In the genomic region with DNA sequence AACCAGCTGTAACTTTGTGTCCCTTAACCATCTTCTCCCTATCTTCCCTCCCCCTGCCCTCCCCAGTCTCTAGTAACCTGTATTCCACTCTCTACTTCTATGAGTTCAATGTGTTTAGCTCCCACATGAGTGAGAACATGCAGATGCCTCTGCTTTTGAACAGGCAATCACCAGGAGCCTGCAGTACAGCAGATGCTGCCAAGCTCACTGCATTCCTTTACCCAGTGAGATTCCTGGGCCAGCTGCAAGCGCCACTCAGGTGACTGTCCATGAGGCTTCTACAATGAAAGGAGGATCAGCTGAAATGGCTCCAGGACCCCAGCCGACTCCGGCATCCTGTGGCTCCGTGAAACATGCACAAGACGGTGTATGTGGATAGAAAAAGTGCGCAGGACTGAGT, we compare ENCODE assay signal across 19 cellular contexts. TPM values are rescaled to one million over a fixed set of nuclear protein-coding genes. Genes with fewer than 3 reads are reported as not detected.
A peak's percentile ranks its signal among the peaks of the same experiment; 100 is the strongest.
DNase-seq lines count a peak whose midpoint lies in the region; ATAC-seq, FAIRE-seq and TF ChIP-seq lines count a peak whose summit lies in the region.
"Had no signal": no experiment of that assay in that cellular context is flagged by ENCODE, and none has a peak within 500 bp of the region (broad histone marks: within the 10 kb centered on the region; RNA-seq: fewer than 3 reads in every experiment).

No MANE protein-coding gene starts in this region.

- TF ChIP-seq CTCF in right lobe of liver (IDR thresholded peaks at IDR 0.05), result no peak
- TF ChIP-seq CTCF in HepG2 (CRISPR knock-in tag; IDR thresholded peaks at IDR 0.05), result no peak
- TF ChIP-seq CTCF in neural progenitor cell (IDR thresholded peaks at IDR 0.05), result no peak
- TF ChIP-seq CTCF in BE2C (IDR thresholded peaks at IDR 0.05; ENCODE audit: low read depth, low read length), result no peak

- H3K27ac ChIP-seq in right lobe of liver, result no peak overlapping the region
- H3K27ac ChIP-seq in HepG2 (ENCODE audit: extremely low read length, insufficient read depth, low read length), result no peak overlapping the region
- peak overlapping the region; percentile 49 for H3K27ac ChIP-seq in cingulate gyrus (ENCODE audit: low read depth, low read length)
- no peak overlapping the region for H3K27ac ChIP-seq in neural progenitor cell
- no peak overlapping the region for H3K27ac ChIP-seq in aorta (ENCODE audit: low read depth in 1 of 2, low read length in 2 of 2)
- H3K27ac ChIP-seq: A549 had no signal

- FAIRE-seq in HepG2 (lab: Jason Lieb, UNC), result no peak
- FAIRE-seq: A549, GM19239, H1, HTR-8/SVneo had no signal

- POLR2A ChIA-PET in HepG2 (lab: Yijun Ruan, JAX), result no interaction called here

- TF ChIP-seq EP300 in HepG2 (IDR thresholded peaks at IDR 0.05; ENCODE audit: low read depth in 2 of 2, low read length in 2 of 2) (no peak), HepG2 (CRISPR knock-in tag; IDR thresholded peaks at IDR 0.05; ENCODE audit: borderline replicate concordance) (no peak)

- TF ChIP-seq POLR2A in right lobe of liver (IDR thresholded peaks at IDR 0.05) (no peak), HepG2 (IDR thresholded peaks at IDR 0.05; ENCODE audit: insufficient read depth in 1 of 2, low read depth in 2 of 2, low read length in 2 of 2) (no peak)

- H3K27me3 Mint-ChIP-seq in neural progenitor cell (ENCODE audit: insufficient read depth, low read depth), result peaks cover 4% of the 10 kb centered on the region

- in situ Hi-C loops in HepG2 (cut with HindIII; ENCODE audit: extremely low pct_ligation_motif_present, low pct_unique_long_range_greater_than_20kb), result no loop called here

- H3K4me3 ChIP-seq in right lobe of liver (no peak overlapping the region), HepG2 (replicated peaks in 1 of 3; ENCODE audit: insufficient read depth in 1 of 3, low read depth in 2 of 3, low read length in 3 of 3) (no peak overlapping the region), neural progenitor cell (no peak overlapping the region), aorta (ENCODE audit: low read length in 2 of 2) (no peak overlapping the region), BE2C (ENCODE audit: low read depth, low read length) (no peak overlapping the region)
- H3K4me3 ChIP-seq: A549, HAP-1 had no signal

- no peak for TF ChIP-seq RAD21 in HepG2 (CRISPR knock-in tag; IDR thresholded peaks at IDR 0.05)

- intact Hi-C loops in right lobe of liver (cut with DNase I) (no loop called here), HepG2 (cut with micrococcal nuclease; ENCODE audit: unreplicated experiment) (no loop called here), aorta (cut with DNase I) (no loop called here)

- H3K9ac ChIP-seq in HepG2 (ENCODE audit: insufficient read depth, low read depth, low read length), result no peak overlapping the region
- H3K9ac ChIP-seq in neural progenitor cell, result no peak overlapping the region

- no peak overlapping the region for H3K4me2 ChIP-seq in HepG2 (ENCODE audit: low read depth, low read length)
- H3K4me2 ChIP-seq in neural progenitor cell, result no peak overlapping the region
- H3K4me2 ChIP-seq: A549 had no signal

- H3K79me2 ChIP-seq in HepG2 (ENCODE audit: insufficient read depth, low read length) (no peaks in the 10 kb centered on the region), neural progenitor cell (ENCODE audit: low read depth) (no peaks in the 10 kb centered on the region)

- H3K9me3 ChIP-seq in right lobe of liver (no peaks in the 10 kb centered on the region), HepG2 (ENCODE audit: low read length) (no peaks in the 10 kb centered on the region), neural progenitor cell (ENCODE audit: low read depth) (no peaks in the 10 kb centered on the region), aorta (ENCODE audit: control insufficient read depth, low read length) (peaks cover 3% of the 10 kb centered on the region), BE2C (no peaks in the 10 kb centered on the region)
- H3K9me3 ChIP-seq: A549, Caco-2, HAP-1 had no signal

- peaks cover 4% of the 10 kb centered on the region for H3F3A ChIP-seq in neural progenitor cell (ENCODE audit: low read depth)

- peak overlapping the region; percentile 33 for H3K27ac Mint-ChIP-seq in neural progenitor cell
- H3K27ac Mint-ChIP-seq: CD8-positive, alpha-beta memory T cell; HFFc6 had no signal

- peaks cover 5% of the 10 kb centered on the region; the same call in 1 of the 2 replicates for H4K20me1 ChIP-seq in HepG2 (ENCODE audit: insufficient read depth, low read length)
- peaks cover 8% of the 10 kb centered on the region for H4K20me1 ChIP-seq in neural progenitor cell (ENCODE audit: low read depth)

- H3K36me3 ChIP-seq in right lobe of liver (no peaks in the 10 kb centered on the region), HepG2 (replicated peaks in 1 of 2; ENCODE audit: control insufficient read depth in 1 of 2, insufficient read depth in 2 of 2, low read length in 2 of 2) (no peaks in the 10 kb centered on the region), neural progenitor cell (no peaks in the 10 kb centered on the region), aorta (ENCODE audit: control insufficient read depth in 1 of 2, insufficient read depth in 2 of 2, low read length in 1 of 2) (no peaks in the 10 kb centered on the region), BE2C (peaks cover 10% of the 10 kb centered on the region)
- H3K36me3 ChIP-seq: HAP-1 had no signal

- WGBS in right lobe of liver (ENCODE audit: insufficient coverage, low coverage, low lambda C conversion rate, missing lambda C conversion rate), result 70% methylated on average over 5 of the region's 6 CpGs
- 2% methylated on average over 6 of the region's 6 CpGs for WGBS in HepG2 (ENCODE audit: low lambda C conversion rate)
- WGBS in aorta, 2 donors, result 82 to 84% methylated on average over 6 of the region's 6 CpGs

- CTCF ChIA-PET in HepG2 (lab: Yijun Ruan, JAX; ENCODE audit: low intra/inter-chr PET ratio, low total read pairs), result no interaction called here

- no peaks in the 10 kb centered on the region for H3K27me3 ChIP-seq in right lobe of liver
- H3K27me3 ChIP-seq in HepG2 (ENCODE audit: control insufficient read depth in 1 of 2, insufficient read depth in 2 of 2, low read length in 2 of 2), result peaks cover 5 to 21% of the 10 kb centered on the region in 2 experiments; a peak in 2 of 5 replicates
- no peaks in the 10 kb centered on the region for H3K27me3 ChIP-seq in neural progenitor cell
- H3K27me3 ChIP-seq in aorta (ENCODE audit: control insufficient read depth in 1 of 2, insufficient read depth in 2 of 2, low read length in 1 of 2), result no peaks in the 10 kb centered on the region
- no peaks in the 10 kb centered on the region for H3K27me3 ChIP-seq in BE2C

- H3K4me3 Mint-ChIP-seq in neural progenitor cell, result no peak overlapping the region
- H3K4me3 Mint-ChIP-seq: CD8-positive, alpha-beta memory T cell; HFFc6 had no signal

- peak in 2 of 3 donors; percentile 1 to 15 for DNase-seq in right lobe of liver
- no peak for DNase-seq in HepG2 (ENCODE audit: low spot score)
- DNase-seq in neural progenitor cell (ENCODE audit: low spot score), result peak; percentile 9
- DNase-seq in aorta, result peak; percentile 13 to 24
- DNase-seq in BE2C, result no peak
- no peak for DNase-seq in NCI-H2171 (lab: John Stamatoyannopoulos, UW)
- DNase-seq in NCI-H446 (lab: John Stamatoyannopoulos, UW), result no peak
- DNase-seq: Caco-2, DND-41, GF-D8, HFFc6 had no signal

- H2AFZ ChIP-seq in HepG2 (ENCODE audit: low read length) (no peak overlapping the region), neural progenitor cell (replicated peaks) (no peak overlapping the region)

- no peaks in the 10 kb centered on the region for H3K9me3 Mint-ChIP-seq in neural progenitor cell
- H3K9me3 Mint-ChIP-seq: HFFc6 had no signal

- no peaks in the 10 kb centered on the region for H3K4me1 ChIP-seq in right lobe of liver
- no peaks in the 10 kb centered on the region for H3K4me1 ChIP-seq in HepG2 (ENCODE audit: insufficient read depth, low read length)
- peaks cover 17% of the 10 kb centered on the region for H3K4me1 ChIP-seq in neural progenitor cell
- no peaks in the 10 kb centered on the region for H3K4me1 ChIP-seq in aorta (ENCODE audit: control insufficient read depth in 1 of 2, insufficient read depth in 2 of 2, low read length in 2 of 2)
- peaks cover 32% of the 10 kb centered on the region for H3K4me1 ChIP-seq in BE2C
- H3K4me1 ChIP-seq: HAP-1 had no signal

- BruUV-seq in HepG2 (replicated peaks; lab: Mats Ljungman, UMichigan), result no TSS peak

- H3K36me3 Mint-ChIP-seq in neural progenitor cell, result no peaks in the 10 kb centered on the region

- H3K4me1 Mint-ChIP-seq in neural progenitor cell, result peaks cover 21% of the 10 kb centered on the region
- H3K4me1 Mint-ChIP-seq: CD8-positive, alpha-beta memory T cell had no signal

- no peak for ATAC-seq in right lobe of liver
- ATAC-seq in HepG2, result no peak
- no peak for ATAC-seq in aorta (ENCODE audit: low FRiP score)
- ATAC-seq: A549 had no signal

RNA-seq across cellular contexts. Expression of a gene that starts 15.7 kb away (rescaled TPM):
- total RNA-seq in right lobe of liver, result 1 to 10 TPM in 2 of 6 experiments, under 1 TPM in 4; 0.05 to 1.9 (median 0.81) TPM
- total RNA-seq in HepG2 (2016; rRNA removed; fragmentation: Illumina TruSeq; extraction: Trizol), result not detected in 2 replicates
- not detected in 2 replicates for total RNA-seq in HepG2 (2016; cell fraction: cytosol; rRNA removed; fragmentation: Illumina TruSeq; extraction: Trizol; ENCODE audit: low read depth)
- not detected in 2 replicates for total RNA-seq in HepG2 (2016; cell fraction: insoluble cytoplasmic fraction; rRNA removed; fragmentation: Illumina TruSeq; extraction: Trizol)
- not detected in 2 replicates for total RNA-seq in HepG2 (2016; cell fraction: membrane; rRNA removed; fragmentation: Illumina TruSeq; extraction: Trizol)
- not detected in 2 replicates for total RNA-seq in HepG2 (2016; cell fraction: nucleus; rRNA removed; fragmentation: Illumina TruSeq; extraction: Trizol)
- 0.03 and 0.05 TPM in 2 replicates for polyA plus RNA-seq in HepG2 (2011; rRNA removed)
- polyA plus RNA-seq in HepG2 (2011; cell fraction: cytosol; rRNA removed), result 0.01 and 0.03 TPM in 2 replicates
- not detected in 2 replicates for polyA plus RNA-seq in HepG2 (2011; cell fraction: nucleus; rRNA removed)
- polyA plus RNA-seq in HepG2 (2012), result not detected in 2 replicates
- polyA plus RNA-seq in HepG2 (2016; cell fraction: cytosol; fragmentation: Illumina TruSeq; extraction: Trizol; ENCODE audit: low read depth), result not detected in 2 replicates
- polyA plus RNA-seq in HepG2 (2016; cell fraction: insoluble cytoplasmic fraction; fragmentation: Illumina TruSeq; extraction: Trizol; ENCODE audit: low read depth), result not detected in 2 replicates
- not detected in 2 replicates for polyA plus RNA-seq in HepG2 (2016; cell fraction: membrane; fragmentation: Illumina TruSeq; extraction: Trizol; ENCODE audit: low read depth)
- not detected in 2 replicates for polyA plus RNA-seq in HepG2 (2016; cell fraction: nucleus; fragmentation: Illumina TruSeq; extraction: Trizol; ENCODE audit: insufficient read depth, low read depth)
- polyA minus RNA-seq in HepG2 (2011; rRNA and poly(A)+ RNA removed; ENCODE audit: low replicate concordance), result 5.3 TPM in 1 of 2 replicates, not detected in the other
- polyA minus RNA-seq in HepG2 (2011; cell fraction: cytosol; rRNA and poly(A)+ RNA removed), result not detected in 2 replicates
- 0.25 TPM in 1 of 2 replicates, not detected in the other for polyA minus RNA-seq in HepG2 (2011; cell fraction: nucleus; rRNA and poly(A)+ RNA removed)
- 0.31 TPM in 1 of 2 replicates, not detected in the other for total RNA-seq in neural progenitor cell (ENCODE audit: low replicate concordance)
- total RNA-seq in aorta, result 1 to 10 TPM; 1.1 to 3.8 TPM
- not detected for polyA plus RNA-seq in aorta
- polyA plus RNA-seq in BE2C (2012; ENCODE audit: insufficient read depth, insufficient read length, low read depth), result 55.8 TPM
- total RNA-seq: CD8-positive, alpha-beta memory T cell; HFFc6 had no signal
- polyA plus RNA-seq: AG04450; CD8-positive, alpha-beta memory T cell had no signal

Comparison
In these comparisons a context has a peak if more than half of its experiments do, and no peak if none do; other contexts are left out.
1. DNase-seq: peak in right lobe of liver (2 of 3), neural progenitor cell (single experiment) and aorta (2 of 2); none in HepG2 (single experiment), BE2C (single experiment), NCI-H2171 (single experiment) and NCI-H446 (0 of 2).